In the genomic region with DNA sequence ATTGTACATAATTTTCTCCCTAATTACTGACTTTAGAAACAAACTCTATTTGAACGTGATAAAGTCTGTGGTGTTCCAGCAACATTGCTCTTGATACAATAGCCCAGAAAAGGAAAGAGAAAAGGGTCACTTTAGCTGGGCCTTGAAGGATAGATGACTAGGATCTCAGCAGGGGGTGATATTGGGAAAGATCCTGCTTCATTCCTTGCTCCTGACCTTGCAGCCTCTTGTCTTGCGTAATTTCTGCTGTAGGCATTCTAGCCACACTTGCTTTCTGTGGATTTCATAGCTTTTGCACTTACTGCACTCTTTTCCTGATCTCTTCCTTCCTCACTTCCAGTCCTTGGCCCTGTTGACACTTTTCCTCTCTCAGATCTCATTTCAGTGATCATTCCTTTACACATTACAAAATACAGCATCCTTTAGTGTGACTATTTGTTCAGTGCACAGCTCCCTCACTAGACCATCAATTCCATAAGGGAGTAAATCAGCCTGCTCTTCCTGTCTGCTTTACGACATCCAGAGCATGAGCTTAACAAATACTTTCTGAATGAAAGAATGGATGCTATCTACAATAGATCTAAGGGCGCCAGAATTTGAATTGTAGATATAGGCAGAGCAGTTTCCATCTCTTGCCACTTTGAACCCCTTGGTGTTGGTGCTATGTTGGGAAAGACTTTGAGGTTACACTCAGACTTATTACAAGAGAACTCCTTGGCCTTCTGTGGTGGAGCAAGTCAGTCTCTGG, we compare ENCODE assay signal across 17 cellular contexts.
DNase-seq lines count a peak whose midpoint lies in the region; ATAC-seq and TF ChIP-seq lines count a peak whose summit lies in the region.
"Had no signal": no experiment of that assay in that cellular context is flagged by ENCODE, and none has a peak within 500 bp of the region (broad histone marks: within the 10 kb centered on the region; RNA-seq: fewer than 3 reads in every experiment).

No MANE protein-coding gene starts in this region.

- POLR2A ChIA-PET in MCF 10A (lab: Yijun Ruan, JAX): no interaction called here

- H3K9me3 Mint-ChIP-seq in MCF 10A (ENCODE audit: unreplicated experiment) (peaks cover under 1% of the 10 kb centered on the region), immature natural killer cell (peaks cover 0 to 6% (median 0%) of the 10 kb centered on the region in 6 donors)

- H3K4me1 ChIP-seq in breast epithelium: no peaks in the 10 kb centered on the region
- no peaks in the 10 kb centered on the region for H3K4me1 ChIP-seq in upper lobe of right lung
- H3K4me1 ChIP-seq: thyroid gland had no signal

- ATAC-seq in upper lobe of right lung: peak; percentile 37

- no peaks in the 10 kb centered on the region for H3K27me3 Mint-ChIP-seq in MCF 10A (ENCODE audit: insufficient read depth, unreplicated experiment)
- peaks cover 3 to 6% (median 6%) of the 10 kb centered on the region in 3 donors for H3K27me3 Mint-ChIP-seq in immature natural killer cell (ENCODE audit: low read depth in 3 of 3)

- TF ChIP-seq POLR2A in breast epithelium (IDR thresholded peaks at IDR 0.05): no peak

- H3K27ac ChIP-seq in breast epithelium (peak overlapping the region in 1 of 2 donors; percentile 73), upper lobe of right lung (peak overlapping the region; percentile 48)
- H3K27ac ChIP-seq: coronary artery, thyroid gland had no signal

- TF ChIP-seq CTCF in MCF 10A (IDR thresholded peaks at IDR 0.05; ENCODE audit: unreplicated experiment) (no peak), breast epithelium (IDR thresholded peaks at IDR 0.05) (no peak), upper lobe of right lung (IDR thresholded peaks at IDR 0.05) (no peak)

- intact Hi-C loops in MCF 10A (cut with micrococcal nuclease): no loop called here
- intact Hi-C loops in breast epithelium (cut with DNase I; ENCODE audit: low total_unique reads): no loop called here
- intact Hi-C loops in upper lobe of right lung (cut with DNase I): no loop called here

- no TSS peak for BruUV-seq in MCF 10A (replicated peaks; lab: Mats Ljungman, UMichigan)

- CTCF ChIA-PET in MCF 10A (lab: Yijun Ruan, JAX): interaction anchor here (0.5 to 1.2 kb wide), 2 partner anchors 154 to 322 kb away, joined by 3 read pairs; no protein-coding TSS in a partner anchor

- no peak overlapping the region for H3K27ac Mint-ChIP-seq in MCF 10A (ENCODE audit: low read depth, unreplicated experiment)
- no peak overlapping the region for H3K27ac Mint-ChIP-seq in immature natural killer cell

- H3K4me3 Mint-ChIP-seq in MCF 10A (ENCODE audit: unreplicated experiment) (no peak overlapping the region), immature natural killer cell (no peak overlapping the region)
- H3K4me3 Mint-ChIP-seq: neural crest cell had no signal

- H3K4me1 Mint-ChIP-seq in MCF 10A (ENCODE audit: insufficient read depth, unreplicated experiment) (peaks cover 9% of the 10 kb centered on the region), immature natural killer cell (no peaks in the 10 kb centered on the region)
- H3K4me1 Mint-ChIP-seq: neural crest cell had no signal

- H3K9me3 ChIP-seq in breast epithelium (peaks cover 0 to 8% of the 10 kb centered on the region in 2 donors), upper lobe of right lung (peaks cover 4% of the 10 kb centered on the region)
- H3K9me3 ChIP-seq: thyroid gland had no signal

- H3K4me3 ChIP-seq in breast epithelium (no peak overlapping the region), upper lobe of right lung (no peak overlapping the region)
- H3K4me3 ChIP-seq: coronary artery, thyroid gland had no signal

- DNase-seq in MCF 10A (ENCODE audit: unreplicated experiment) (peak; percentile 96), breast epithelium (ENCODE audit: low spot score in 2 of 2) (no peak), astrocyte of the hippocampus (ENCODE audit: low read depth, low spot score) (peak; percentile 17), iris pigment epithelial cell (ENCODE audit: low read depth) (peak; percentile 94), upper lobe of right lung (no peak), DMS53 treated with DMSO at 0.1 percent for 48 hours (lab: John Stamatoyannopoulos, UW; ENCODE audit: unreplicated experiment) (no peak), immature natural killer cell (no peak), DMS79 treated with DMSO at 0.1 percent for 48 hours (lab: John Stamatoyannopoulos, UW) (no peak)
- DNase-seq: 8988T; activated CD4-positive, alpha-beta T cell treated with anti-CD3 and anti-CD28 coated beads, Interleukin-2, amount 50 U/mL, for 48 hours; GOT3; MV-4-11; NCI-H446; T-helper 2 cell; thyroid gland had no signal

- H3K36me3 Mint-ChIP-seq in MCF 10A (ENCODE audit: insufficient read depth, unreplicated experiment) (no peaks in the 10 kb centered on the region), immature natural killer cell (no peaks in the 10 kb centered on the region)

- H3K36me3 ChIP-seq in breast epithelium (no peaks in the 10 kb centered on the region), upper lobe of right lung (no peaks in the 10 kb centered on the region)
- H3K36me3 ChIP-seq: thyroid gland had no signal

- H3K27me3 ChIP-seq in breast epithelium (no peaks in the 10 kb centered on the region), upper lobe of right lung (no peaks in the 10 kb centered on the region)
- H3K27me3 ChIP-seq: thyroid gland had no signal

Comparison
In these comparisons a context has a peak if more than half of its experiments do, and no peak if none do; other contexts are left out.
1. DNase-seq: peak in MCF 10A (single experiment), astrocyte of the hippocampus (single experiment) and iris pigment epithelial cell (single experiment); none in breast epithelium (0 of 2), upper lobe of right lung (single experiment), DMS53 treated with DMSO at 0.1 percent for 48 hours (single experiment), immature natural killer cell (0 of 3) and DMS79 treated with DMSO at 0.1 percent for 48 hours (single experiment).